26 cellular contexts compared by ENCODE assay signal in genomic region chr16:75323928-75324327, GRCh38.
DNase-seq lines count a peak whose midpoint lies in the region; ATAC-seq and TF ChIP-seq lines count a peak whose summit lies in the region.
"Had no signal": no experiment of that assay in that cellular context is flagged by ENCODE, and none has a peak within 500 bp of the region (broad histone marks: within the 10 kb centered on the region; RNA-seq: fewer than 3 reads in every experiment).

No MANE protein-coding gene starts in this region.

- H3K27me3 Mint-ChIP-seq in MCF 10A (ENCODE audit: insufficient read depth, unreplicated experiment), result no peaks in the 10 kb centered on the region

- H3K27ac Mint-ChIP-seq in MCF 10A (ENCODE audit: low read depth, unreplicated experiment), result peak overlapping the region; percentile 43
- H3K27ac Mint-ChIP-seq: effector memory CD8-positive, alpha-beta T cell; natural killer cell; T-helper 1 cell treated with Interleukin-12 subunit alpha and Interleukin-12 subunit beta and Interleukin-4 antibody, amounts not matched to agents 30 μg/mL and 1 μg/mL, for 36 hours had no signal

- H3K4me1 ChIP-seq in breast epithelium (peaks cover 4 to 7% of the 10 kb centered on the region in 2 donors), RWPE2 (ENCODE audit: insufficient read depth, poor library complexity, severe bottlenecking) (peaks cover 32% of the 10 kb centered on the region)

- POLR2A ChIA-PET in MCF 10A (lab: Yijun Ruan, JAX), result interaction anchor here (0.8 to 2.0 kb wide), 3 partner anchors 12 to 18 kb away, joined by 3 to 32 read pairs (median 4); no protein-coding TSS in a partner anchor

- CTCF ChIA-PET in MCF 10A (lab: Yijun Ruan, JAX), result interaction anchor here (0.8 to 2.2 kb wide), 3 partner anchors 12 to 90 kb away, joined by 3 to 8 read pairs (median 3); no protein-coding TSS in a partner anchor

- H3K27ac ChIP-seq in breast epithelium, result no peak overlapping the region
- peak overlapping the region; percentile 73 for H3K27ac ChIP-seq in RWPE2 (ENCODE audit: poor library complexity, severe bottlenecking)
- H3K27ac ChIP-seq: C4-2B, gastroesophageal sphincter, left ventricle myocardium inferior, Peyer's patch, SJSA1, thoracic aorta had no signal

- intact Hi-C loops in MCF 10A (cut with micrococcal nuclease), result no loop called here
- intact Hi-C loops in breast epithelium (cut with DNase I; ENCODE audit: low total_unique reads), result no loop called here

- BruUV-seq in MCF 10A (replicated peaks; lab: Mats Ljungman, UMichigan), result no TSS peak

- H3K4me3 ChIP-seq in breast epithelium (no peak overlapping the region), RWPE2 (ENCODE audit: severe bottlenecking) (no peak overlapping the region)
- H3K4me3 ChIP-seq: gastroesophageal sphincter, left ventricle myocardium inferior, Peyer's patch, SJSA1, thoracic aorta had no signal

- peaks cover 4% of the 10 kb centered on the region for H3K36me3 Mint-ChIP-seq in MCF 10A (ENCODE audit: insufficient read depth, unreplicated experiment)

- TF ChIP-seq POLR2A in breast epithelium (IDR thresholded peaks at IDR 0.05) (no peak), erythroblast (IDR thresholded peaks at IDR 0.05; ENCODE audit: low read length) (no peak)

- H3K27me3 ChIP-seq in breast epithelium (no peaks in the 10 kb centered on the region), RWPE2 (ENCODE audit: insufficient read depth, poor library complexity, severe bottlenecking) (no peaks in the 10 kb centered on the region)
- H3K27me3 ChIP-seq: gastroesophageal sphincter, Peyer's patch, SJSA1 had no signal

- H3K9me3 ChIP-seq in breast epithelium, result no peaks in the 10 kb centered on the region
- H3K9me3 ChIP-seq in RWPE2 (ENCODE audit: severe bottlenecking), result no peaks in the 10 kb centered on the region
- H3K9me3 ChIP-seq: gastroesophageal sphincter, left ventricle myocardium inferior, Peyer's patch, SJSA1, thoracic aorta had no signal

- H3K36me3 ChIP-seq in breast epithelium, result no peaks in the 10 kb centered on the region
- H3K36me3 ChIP-seq in RWPE2 (ENCODE audit: low read depth), result peaks cover 5% of the 10 kb centered on the region; the same call in 1 of the 2 replicates
- H3K36me3 ChIP-seq: gastroesophageal sphincter, left ventricle myocardium inferior, Peyer's patch, SJSA1, thoracic aorta had no signal

- no peak for TF ChIP-seq CTCF in MCF 10A (IDR thresholded peaks at IDR 0.05; ENCODE audit: unreplicated experiment)
- TF ChIP-seq CTCF in breast epithelium (IDR thresholded peaks at IDR 0.05), result no peak
- no peak for TF ChIP-seq CTCF in RWPE2 (IDR thresholded peaks at IDR 0.05; ENCODE audit: poor library complexity, severe bottlenecking)

- no peaks in the 10 kb centered on the region for H3K9me3 Mint-ChIP-seq in MCF 10A (ENCODE audit: unreplicated experiment)
- H3K9me3 Mint-ChIP-seq: effector memory CD8-positive, alpha-beta T cell; natural killer cell; T-helper 1 cell treated with Interleukin-12 subunit alpha and Interleukin-12 subunit beta and Interleukin-4 antibody, amounts not matched to agents 30 μg/mL and 1 μg/mL, for 36 hours had no signal

- peaks cover 28% of the 10 kb centered on the region for H3K4me1 Mint-ChIP-seq in MCF 10A (ENCODE audit: insufficient read depth, unreplicated experiment)

- DNase-seq in MCF 10A (ENCODE audit: unreplicated experiment) (no peak), breast epithelium (ENCODE audit: low spot score in 2 of 2) (no peak), RWPE2 (ENCODE audit: low spot score) (no peak), erythroblast (lab: John Stamatoyannopoulos, UW) (peak; percentile 58 to 87)
- DNase-seq in activated CD4-positive, alpha-beta T cell treated with anti-CD3 and anti-CD28 coated beads, Interleukin-2, amount 50 U/mL, for 48 hours, result no peak
- DNase-seq in effector CD8-positive, alpha-beta T cell (lab: John Stamatoyannopoulos, UW), result no peak
- DNase-seq: activated CD4-positive, alpha-beta T cell treated with anti-CD3 and anti-CD28 coated beads for 48 hours; activated naive CD4-positive, alpha-beta T cell; activated T-cell treated with anti-CD3 and anti-CD28 coated beads, Interleukin-2, amount 50 U/mL, for 48 hours; effector memory CD8-positive, alpha-beta T cell; hypothalamus; left ventricle myocardium inferior; natural killer cell; NCI-H1092; NCI-H2029; NCI-H446; Peyer's patch; stimulated activated naive CD8-positive, alpha-beta T cell treated with anti-CD3 and anti-CD28 coated beads, Interleukin-15, Interleukin-2, amounts not matched to agents 100 U/mL and 50 U/mL, for 24 hours had no signal

- no peak overlapping the region for H3K4me3 Mint-ChIP-seq in MCF 10A (ENCODE audit: unreplicated experiment)
- H3K4me3 Mint-ChIP-seq: effector memory CD8-positive, alpha-beta T cell; natural killer cell; T-helper 1 cell treated with Interleukin-12 subunit alpha and Interleukin-12 subunit beta and Interleukin-4 antibody, amounts not matched to agents 30 μg/mL and 1 μg/mL, for 36 hours had no signal

- ATAC-seq in RWPE2 (ENCODE audit: low read depth), result no peak
- ATAC-seq in HG02610 (IDR thresholded peaks at IDR 0.05; ENCODE audit: unreplicated experiment), result no peak
- ATAC-seq in HG03521 (IDR thresholded peaks at IDR 0.05; ENCODE audit: unreplicated experiment), result no peak
- ATAC-seq: effector memory CD8-positive, alpha-beta T cell; gastroesophageal sphincter; natural killer cell; sciatic nerve; stimulated activated naive CD8-positive, alpha-beta T cell treated with anti-CD3 and anti-CD28 coated beads, Interleukin-15, Interleukin-2, amounts not matched to agents 100 U/mL and 50 U/mL, for 24 hours had no signal

Comparison
In these comparisons a context has a peak if more than half of its experiments do, and no peak if none do; other contexts are left out.
1. DNase-seq: peak in erythroblast (2 of 2); none in MCF 10A (single experiment), breast epithelium (0 of 2), RWPE2 (single experiment), activated CD4-positive, alpha-beta T cell treated with anti-CD3 and anti-CD28 coated beads, Interleukin-2, amount 50 U/mL, for 48 hours (0 of 2) and effector CD8-positive, alpha-beta T cell (single experiment).